Comparison of ENCODE assay signal across 9 cellular contexts in the genomic region with DNA sequence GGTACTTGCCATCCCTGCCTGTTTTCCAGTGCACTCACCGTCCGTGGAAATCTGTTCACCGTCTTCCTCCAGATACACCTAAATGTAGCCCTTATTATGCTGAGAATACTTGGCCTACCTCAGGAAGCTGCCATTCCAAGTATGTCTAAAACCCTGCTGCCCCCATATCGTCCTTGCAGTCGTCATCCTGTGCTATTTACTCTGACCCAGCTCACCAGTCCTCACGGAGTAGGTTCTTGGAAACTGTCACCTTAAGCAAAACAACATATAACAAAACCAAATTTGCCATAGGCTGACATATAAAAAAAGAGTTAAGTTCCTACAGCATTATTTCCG. TPM values are rescaled to one million over a fixed set of nuclear protein-coding genes. Genes with fewer than 3 reads are reported as not detected.
A peak's percentile ranks its signal among the peaks of the same experiment; 100 is the strongest.
DNase-seq lines count a peak whose midpoint lies in the region; ATAC-seq and TF ChIP-seq lines count a peak whose summit lies in the region.
"Had no signal": no experiment of that assay in that cellular context is flagged by ENCODE, and none has a peak within 500 bp of the region (broad histone marks: within the 10 kb centered on the region; RNA-seq: fewer than 3 reads in every experiment).

No MANE protein-coding gene starts in this region.

- H3K27ac ChIP-seq in SU-DHL-6 (ENCODE audit: low read depth, low read length) (no peak overlapping the region), esophagus muscularis mucosa (replicated peaks in 1 of 4) (peak overlapping the region; percentile 81 to 88 (median 88)), skeletal muscle tissue (ENCODE audit: low read depth, low read length) (no peak overlapping the region)

- no peak for TF ChIP-seq EP300 in esophagus muscularis mucosa (IDR thresholded peaks at IDR 0.05)

- H3K4me2 ChIP-seq in SU-DHL-6 (ENCODE audit: low read depth, low read length, poor library complexity, severe bottlenecking) = peak overlapping the region; percentile 68

- peak overlapping the region; percentile 60 for H3K4me3 Mint-ChIP-seq in activated CD4-positive, alpha-beta T cell treated with anti-CD3 and anti-CD28 coated beads for 36 hours

- peaks cover 38% of the 10 kb centered on the region for H3K79me2 ChIP-seq in SU-DHL-6 (ENCODE audit: insufficient read depth, low read length)

- DNase-seq in activated CD4-positive, alpha-beta T cell treated with anti-CD3 and anti-CD28 coated beads for 36 hours = no peak
- DNase-seq in activated CD4-positive, alpha-beta T cell treated with anti-CD3 and anti-CD28 coated beads, Interleukin-2, amount 50 U/mL, for 4 hours = no peak
- DNase-seq in esophagus muscularis mucosa (ENCODE audit: extremely low spot score) (no peak), T-helper 9 cell (no peak), glomerular visceral epithelial cell (ENCODE audit: extremely low spot score) (no peak)

- H3F3A ChIP-seq in SU-DHL-6 (ENCODE audit: insufficient read depth) = peaks cover 10% of the 10 kb centered on the region

- no peak for TF ChIP-seq POLR2A in esophagus muscularis mucosa (IDR thresholded peaks at IDR 0.05; ENCODE audit: low read depth)

- H3K4me3 ChIP-seq in SU-DHL-6 (ENCODE audit: insufficient read depth, low read length, poor library complexity, severe bottlenecking) (no peak overlapping the region), esophagus muscularis mucosa (peak overlapping the region; percentile 75 to 99 (median 95)), skeletal muscle tissue (ENCODE audit: low read length in 3 of 3) (peak overlapping the region; percentile 70 to 76 (median 74))

- no peaks in the 10 kb centered on the region for H3K9me2 ChIP-seq in SU-DHL-6 (replicated peaks; ENCODE audit: insufficient read depth, low read length)

- intact Hi-C loops in activated CD4-positive, alpha-beta T cell treated with anti-CD3 and anti-CD28 coated beads for 36 hours (cut with DNase I, micrococcal nuclease) = loop anchor here (2.0 to 10.0 kb wide), 5 partner anchors 142 to 710 kb away; a partner anchor contains a TSS
- intact Hi-C loops in esophagus muscularis mucosa (cut with DNase I) = loop anchor here (10.0 kb wide), 6 partner anchors 90 to 710 kb away; a partner anchor contains a TSS

- no peaks in the 10 kb centered on the region for H3K27me3 Mint-ChIP-seq in activated CD4-positive, alpha-beta T cell treated with anti-CD3 and anti-CD28 coated beads for 36 hours

- no peaks in the 10 kb centered on the region for H3K9me3 Mint-ChIP-seq in activated CD4-positive, alpha-beta T cell treated with anti-CD3 and anti-CD28 coated beads for 36 hours (ENCODE audit: low read depth)

- H3K4me1 ChIP-seq in esophagus muscularis mucosa (peaks cover 15 to 31% (median 29%) of the 10 kb centered on the region in 4 donors), skeletal muscle tissue (ENCODE audit: control insufficient read depth in 3 of 3, insufficient read depth in 3 of 3, low read length in 3 of 3) (peaks cover 8 to 14% (median 9%) of the 10 kb centered on the region in 3 donors)

- peaks cover 9% of the 10 kb centered on the region for H3K36me3 Mint-ChIP-seq in activated CD4-positive, alpha-beta T cell treated with anti-CD3 and anti-CD28 coated beads for 36 hours (ENCODE audit: low read depth)

- H4K20me1 ChIP-seq in SU-DHL-6 (ENCODE audit: low read depth, low read length) = peaks cover 30% of the 10 kb centered on the region

- no peak for ATAC-seq in activated CD4-positive, alpha-beta T cell treated with anti-CD3 and anti-CD28 coated beads for 36 hours
- ATAC-seq in HG02938 (IDR thresholded peaks at IDR 0.05; ENCODE audit: unreplicated experiment) = no peak

- peak overlapping the region; percentile 68 for H3K27ac Mint-ChIP-seq in activated CD4-positive, alpha-beta T cell treated with anti-CD3 and anti-CD28 coated beads for 36 hours

- POLR2A ChIA-PET in activated CD4-positive, alpha-beta T cell treated with anti-CD3 and anti-CD28 coated beads for 36 hours (lab: Charles Lee) = no interaction called here

- H3K9me3 ChIP-seq in SU-DHL-6 (ENCODE audit: insufficient read depth, low read length) (no peaks in the 10 kb centered on the region), esophagus muscularis mucosa (no peaks in the 10 kb centered on the region), skeletal muscle tissue (ENCODE audit: control insufficient read depth in 3 of 3, low read length in 3 of 3) (no peaks in the 10 kb centered on the region)
- H3K9me3 ChIP-seq: adrenal gland had no signal

- CTCF ChIA-PET in activated CD4-positive, alpha-beta T cell treated with anti-CD3 and anti-CD28 coated beads for 36 hours (lab: Charles Lee) = interaction anchor here (1.1 to 1.4 kb wide), 2 partner anchors 8 to 142 kb away, joined by 3 read pairs; no protein-coding TSS in a partner anchor

- no peak overlapping the region for H3K9ac ChIP-seq in SU-DHL-6 (ENCODE audit: low read length)
- H3K9ac ChIP-seq in skeletal muscle tissue (ENCODE audit: low read depth in 1 of 3, low read length in 3 of 3) = peak overlapping the region in 1 of 3 donors; percentile 76

- H3K4me1 Mint-ChIP-seq in activated CD4-positive, alpha-beta T cell treated with anti-CD3 and anti-CD28 coated beads for 36 hours = peaks cover 23% of the 10 kb centered on the region

- TF ChIP-seq CTCF in SU-DHL-6 (IDR thresholded peaks at IDR 0.05; ENCODE audit: insufficient read depth, low read length, poor library complexity, severe bottlenecking) = no peak
- no peak for TF ChIP-seq CTCF in esophagus muscularis mucosa (IDR thresholded peaks at IDR 0.05)

- no peaks in the 10 kb centered on the region for H3K36me3 ChIP-seq in SU-DHL-6 (ENCODE audit: low read length)
- no peaks in the 10 kb centered on the region for H3K36me3 ChIP-seq in esophagus muscularis mucosa
- no peaks in the 10 kb centered on the region for H3K36me3 ChIP-seq in skeletal muscle tissue (ENCODE audit: control insufficient read depth in 3 of 3, insufficient read depth in 3 of 3, low read length in 3 of 3)
- H3K36me3 ChIP-seq: adrenal gland had no signal

- peak overlapping the region; percentile 96 for H2AFZ ChIP-seq in SU-DHL-6 (ENCODE audit: low read depth, low read length, severe bottlenecking)

- H3K27me3 ChIP-seq in SU-DHL-6 (ENCODE audit: low read length) (no peaks in the 10 kb centered on the region), esophagus muscularis mucosa (no peaks in the 10 kb centered on the region), skeletal muscle tissue (ENCODE audit: control insufficient read depth in 3 of 3, insufficient read depth in 3 of 3, low read length in 3 of 3) (no peaks in the 10 kb centered on the region)
- H3K27me3 ChIP-seq: adrenal gland had no signal

- WGBS in esophagus muscularis mucosa = 77% methylated on average over 7 of the region's 7 CpGs

RNA-seq across cellular contexts. Expression of a gene that starts 0.9 kb away (rescaled TPM):
- 100 to 1,000 TPM; 105 to 108 TPM for total RNA-seq in activated CD4-positive, alpha-beta T cell treated with anti-CD3 and anti-CD28 coated beads for 36 hours
- total RNA-seq in esophagus muscularis mucosa (10 to 100 TPM; 26.2 to 34.3 (median 32.5) TPM), skeletal muscle tissue (24.0 TPM)

Comparison
In these comparisons a context has a peak if more than half of its experiments do, and no peak if none do; other contexts are left out.
1. H3K27ac ChIP-seq: peak in esophagus muscularis mucosa (4 of 4); none in SU-DHL-6 (single experiment) and skeletal muscle tissue (single experiment).